Comparison of ENCODE assay signal across 8 cellular contexts in genomic region chr7:64902461-64902805, GRCh38. TPM values are rescaled to one million over a fixed set of nuclear protein-coding genes. Genes with fewer than 3 reads are reported as not detected.
A peak's percentile ranks its signal among the peaks of the same experiment; 100 is the strongest.
DNase-seq lines count a peak whose midpoint lies in the region; ATAC-seq and TF ChIP-seq lines count a peak whose summit lies in the region.
"Not testable (repeated sequence)": the region's sequence is repeated elsewhere in the genome, so short reads cannot be mapped to it uniquely, and the experiment has no call there.

No MANE protein-coding gene starts in this region.

- peak overlapping the region; percentile 98 for H3K4me3 Mint-ChIP-seq in activated T-cell treated with anti-CD3 and anti-CD28 coated beads, Interleukin-2, amount 50 U/mL, for 4 hours
- H3K4me3 Mint-ChIP-seq in natural killer cell, result peak overlapping the region; percentile 97

- H3K4me1 ChIP-seq in ACC112 (ENCODE audit: control insufficient read depth, insufficient read depth, low read length, unreplicated experiment) (peaks cover 21% of the 10 kb centered on the region), HAP-1 (peaks cover 32% of the 10 kb centered on the region), spleen (peaks cover 5 to 48% (median 36%) of the 10 kb centered on the region in 6 donors)
- H3K4me1 ChIP-seq in Peyer's patch; right cardiac atrium (ENCODE audit: control insufficient read depth, insufficient read depth, low read length): not testable (repeated sequence)

- peak overlapping the region in 1 of 2 donors; percentile 94 for H3K27ac Mint-ChIP-seq in natural killer cell

- ATAC-seq in activated T-cell treated with anti-CD3 and anti-CD28 coated beads, Interleukin-2, amount 50 U/mL, for 4 hours; right cardiac atrium; natural killer cell: not testable (repeated sequence)

- TF ChIP-seq CTCF in Peyer's patch (IDR thresholded peaks at IDR 0.05); coronary artery (IDR thresholded peaks at IDR 0.05); natural killer cell (IDR thresholded peaks at IDR 0.05); spleen (IDR thresholded peaks at IDR 0.05 in 8 of 11, conservative IDR thresholded peaks at IDR 0.05 in 3 of 11): not testable (repeated sequence)

- peak overlapping the region; percentile 99 for H3K4me3 ChIP-seq in ACC112 (ENCODE audit: low read depth, low read length)
- H3K4me3 ChIP-seq in HAP-1, result peak overlapping the region; percentile 86
- peak overlapping the region; percentile 64 to 81 (median 73) for H3K4me3 ChIP-seq in Peyer's patch
- H3K4me3 ChIP-seq in coronary artery, result peak overlapping the region; percentile 74
- H3K4me3 ChIP-seq in right cardiac atrium (ENCODE audit: low read length), result peak overlapping the region; percentile 93
- H3K4me3 ChIP-seq in spleen, result peak overlapping the region in 7 of 8 donors; percentile 76 to 98 (median 83)

- not testable (repeated sequence) for DNase-seq in HAP-1 (ENCODE audit: low spot score in 2 of 2); Peyer's patch; activated T-cell treated with anti-CD3 and anti-CD28 coated beads, Interleukin-2, amount 50 U/mL, for 4 hours; coronary artery (ENCODE audit: low spot score); right cardiac atrium; natural killer cell; spleen

- H3K9me3 Mint-ChIP-seq in activated T-cell treated with anti-CD3 and anti-CD28 coated beads, Interleukin-2, amount 50 U/mL, for 4 hours; natural killer cell: not testable (repeated sequence)

- not testable (repeated sequence) for H3K9me3 ChIP-seq in HAP-1; Peyer's patch; right cardiac atrium (ENCODE audit: control insufficient read depth, low read length); spleen

- H3K36me3 Mint-ChIP-seq in activated T-cell treated with anti-CD3 and anti-CD28 coated beads, Interleukin-2, amount 50 U/mL, for 4 hours (ENCODE audit: insufficient read depth); natural killer cell: not testable (repeated sequence)

- H3K27me3 ChIP-seq in ACC112 (ENCODE audit: insufficient read depth, low read length); HAP-1 (ENCODE audit: low read depth); Peyer's patch; right cardiac atrium (ENCODE audit: control insufficient read depth, insufficient read depth); spleen (replicated peaks in 1 of 7): not testable (repeated sequence)

- intact Hi-C loops in right cardiac atrium (cut with DNase I); spleen (cut with DNase I; ENCODE audit: low total_unique reads): not testable (repeated sequence)
- intact Hi-C loops in natural killer cell (cut with micrococcal nuclease), result loop anchor here (5.0 kb wide), 1 partner anchor 975 kb away; no protein-coding TSS in a partner anchor

- H3K36me3 ChIP-seq in ACC112 (ENCODE audit: insufficient read depth, low read length); HAP-1 (replicated peaks); Peyer's patch; spleen: not testable (repeated sequence)

- H3K79me2 ChIP-seq in ACC112 (ENCODE audit: control insufficient read depth, insufficient read depth, low read length, unreplicated experiment), result peaks cover 34% of the 10 kb centered on the region

- WGBS in right cardiac atrium, result 58% methylated on average over 11 of the region's 11 CpGs
- WGBS in spleen, 5 donors, result 70 to 85% (median 75%) methylated on average over 11 of the region's 11 CpGs

- not testable (repeated sequence) for H3K27me3 Mint-ChIP-seq in activated T-cell treated with anti-CD3 and anti-CD28 coated beads, Interleukin-2, amount 50 U/mL, for 4 hours (ENCODE audit: low read depth); natural killer cell (ENCODE audit: low read depth in 2 of 2)

- peak overlapping the region; percentile 92 for H2AFZ ChIP-seq in ACC112 (ENCODE audit: low read length, unreplicated experiment)

- not testable (repeated sequence) for TF ChIP-seq POLR2A in Peyer's patch (IDR thresholded peaks at IDR 0.05); spleen (IDR thresholded peaks at IDR 0.05)

- not testable (repeated sequence) for H3K27ac ChIP-seq in ACC112 (ENCODE audit: low read depth, low read length); coronary artery; right cardiac atrium (ENCODE audit: low read length)
- H3K27ac ChIP-seq in Peyer's patch, result peak overlapping the region in 1 of 4 donors; percentile 70
- H3K27ac ChIP-seq in spleen, result peak overlapping the region in 5 of 8 donors; percentile 12 to 87 (median 84)

- in situ Hi-C loops in HAP-1 (cut with MboI; ENCODE audit: low sequenced_read_pairs), result not testable (repeated sequence)

- H3K4me1 Mint-ChIP-seq in activated T-cell treated with anti-CD3 and anti-CD28 coated beads, Interleukin-2, amount 50 U/mL, for 4 hours (ENCODE audit: low read depth), result peaks cover 39% of the 10 kb centered on the region
- peaks cover 35 to 42% of the 10 kb centered on the region in 2 donors for H3K4me1 Mint-ChIP-seq in natural killer cell

RNA-seq across cellular contexts. Expression of gene ZNF273, which starts 0.6 kb away (rescaled TPM):
- 1 to 10 TPM; 1.6 to 9.1 (median 3.4) TPM for total RNA-seq in Peyer's patch
- 1 to 10 TPM; 5.1 to 6.4 (median 6.2) TPM for total RNA-seq in activated T-cell treated with anti-CD3 and anti-CD28 coated beads, Interleukin-2, amount 50 U/mL, for 4 hours
- total RNA-seq in right cardiac atrium, result 1 to 10 TPM; 2.9 to 3.9 (median 3.4) TPM
- 2.6 TPM for polyA plus RNA-seq in right cardiac atrium
- 1 to 10 TPM; 2.9 to 4.2 (median 4.0) TPM for total RNA-seq in natural killer cell
- 10 to 100 TPM in 1 of 7 donors, 1 to 10 TPM in 6; 5.4 to 10.4 (median 6.7) TPM for total RNA-seq in spleen
- 1 to 10 TPM; 2.4 to 4.0 (median 3.0) TPM for polyA plus RNA-seq in spleen
